In the genomic region with DNA sequence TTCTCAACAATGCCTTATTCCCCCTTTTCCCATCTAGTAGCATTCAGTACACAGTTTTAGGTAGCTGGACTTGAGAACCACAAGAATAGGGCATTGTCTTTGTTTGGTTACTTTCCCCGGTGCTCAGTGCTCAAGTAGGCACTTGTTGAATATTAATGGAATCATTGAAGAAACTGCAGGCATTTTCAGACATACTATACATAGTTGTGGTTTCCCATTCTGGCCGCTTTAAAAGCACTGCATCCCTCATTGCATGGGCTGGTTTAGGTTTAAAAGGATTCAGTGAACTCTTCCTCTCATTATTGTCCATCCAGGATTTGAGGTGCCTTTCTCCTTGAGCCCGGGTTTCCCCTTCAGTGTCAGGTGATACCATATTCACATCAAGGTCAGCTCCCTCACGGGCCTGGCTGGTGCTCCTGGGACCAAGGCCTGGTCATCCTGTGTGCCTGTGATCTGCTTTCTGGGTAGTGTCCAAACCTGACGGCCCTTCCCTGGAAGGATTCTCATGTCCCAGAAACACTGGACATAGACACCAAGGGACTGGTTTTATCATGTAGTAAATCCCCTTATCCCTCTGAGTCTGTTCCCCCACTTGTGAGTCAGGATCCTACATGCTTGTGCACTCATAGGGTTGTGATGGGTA, we compare ENCODE assay signal across 10 cellular contexts. TPM values are rescaled to one million over a fixed set of nuclear protein-coding genes. Genes with fewer than 3 reads are reported as not detected.
DNase-seq lines count a peak whose midpoint lies in the region; ATAC-seq and TF ChIP-seq lines count a peak whose summit lies in the region.
"Had no signal": no experiment of that assay in that cellular context is flagged by ENCODE, and none has a peak within 500 bp of the region (broad histone marks: within the 10 kb centered on the region; RNA-seq: fewer than 3 reads in every experiment).

No MANE protein-coding gene starts in this region.

- H3K4me1 ChIP-seq in heart left ventricle = peaks cover 4 to 75% (median 66%) of the 10 kb centered on the region in 12 donors

- ATAC-seq in SK-N-SH treated with all-trans-retinoic acid at 6 μM for 48 hours (peak; percentile 98), heart left ventricle (peak in 3 of 4 donors; percentile 13 to 47 (median 28)), sciatic nerve (peak; percentile 25), HG03108 (IDR thresholded peaks at IDR 0.05; ENCODE audit: unreplicated experiment) (no peak)
- ATAC-seq: Panc1 had no signal

- TF ChIP-seq POLR2A in heart left ventricle (IDR thresholded peaks at IDR 0.05) = no peak

- intact Hi-C loops in heart left ventricle (cut with DNase I) = loop anchor here in 7 of 10 donors (5.0 to 10.0 kb wide), 4 partner anchors 33 to 533 kb away; partner anchors contain the start of gene CKAP4 (in 1 of the 7)
- intact Hi-C loops in sciatic nerve (cut with DNase I) = no loop called here

- peaks cover 0 to 57% (median 26%) of the 10 kb centered on the region in 9 donors for H3K36me3 ChIP-seq in heart left ventricle

- WGBS in heart left ventricle, 4 donors = 44 to 53% (median 45%) methylated on average over 5 of the region's 5 CpGs

- H3K27ac ChIP-seq in heart left ventricle = peak overlapping the region in 10 of 12 donors; percentile 30 to 100 (median 52)

- DNase-seq in DMS79 treated with DMSO at 0.1 percent for 48 hours (lab: John Stamatoyannopoulos, UW) (peak; percentile 66), heart left ventricle (peak in 2 of 5 donors; percentile 35 to 39), sciatic nerve (ENCODE audit: low spot score) (no peak), NCI-H345 (lab: John Stamatoyannopoulos, UW) (no peak), hypothalamus (lab: John Stamatoyannopoulos, UW) (no peak), DMS 273 treated with DMSO at 0.1 percent for 48 hours (lab: John Stamatoyannopoulos, UW) (no peak)

- H3K4me3 ChIP-seq in heart left ventricle = no peak overlapping the region
- H3K4me3 ChIP-seq: cardiac muscle cell had no signal

- no peak for TF ChIP-seq CTCF in heart left ventricle (IDR thresholded peaks at IDR 0.05)

- H3K27me3 ChIP-seq in heart left ventricle = no peaks in the 10 kb centered on the region
- H3K27me3 ChIP-seq: cardiac muscle cell had no signal

- no peaks in the 10 kb centered on the region for H3K9me3 ChIP-seq in heart left ventricle

TF ChIP-seq in SK-N-SH treated with all-trans-retinoic acid at 6 μM for 48 hours, 23 proteins besides CTCF, POLR2A, EP300 and RAD21:
- TF ChIP-seq, protein P1, sequence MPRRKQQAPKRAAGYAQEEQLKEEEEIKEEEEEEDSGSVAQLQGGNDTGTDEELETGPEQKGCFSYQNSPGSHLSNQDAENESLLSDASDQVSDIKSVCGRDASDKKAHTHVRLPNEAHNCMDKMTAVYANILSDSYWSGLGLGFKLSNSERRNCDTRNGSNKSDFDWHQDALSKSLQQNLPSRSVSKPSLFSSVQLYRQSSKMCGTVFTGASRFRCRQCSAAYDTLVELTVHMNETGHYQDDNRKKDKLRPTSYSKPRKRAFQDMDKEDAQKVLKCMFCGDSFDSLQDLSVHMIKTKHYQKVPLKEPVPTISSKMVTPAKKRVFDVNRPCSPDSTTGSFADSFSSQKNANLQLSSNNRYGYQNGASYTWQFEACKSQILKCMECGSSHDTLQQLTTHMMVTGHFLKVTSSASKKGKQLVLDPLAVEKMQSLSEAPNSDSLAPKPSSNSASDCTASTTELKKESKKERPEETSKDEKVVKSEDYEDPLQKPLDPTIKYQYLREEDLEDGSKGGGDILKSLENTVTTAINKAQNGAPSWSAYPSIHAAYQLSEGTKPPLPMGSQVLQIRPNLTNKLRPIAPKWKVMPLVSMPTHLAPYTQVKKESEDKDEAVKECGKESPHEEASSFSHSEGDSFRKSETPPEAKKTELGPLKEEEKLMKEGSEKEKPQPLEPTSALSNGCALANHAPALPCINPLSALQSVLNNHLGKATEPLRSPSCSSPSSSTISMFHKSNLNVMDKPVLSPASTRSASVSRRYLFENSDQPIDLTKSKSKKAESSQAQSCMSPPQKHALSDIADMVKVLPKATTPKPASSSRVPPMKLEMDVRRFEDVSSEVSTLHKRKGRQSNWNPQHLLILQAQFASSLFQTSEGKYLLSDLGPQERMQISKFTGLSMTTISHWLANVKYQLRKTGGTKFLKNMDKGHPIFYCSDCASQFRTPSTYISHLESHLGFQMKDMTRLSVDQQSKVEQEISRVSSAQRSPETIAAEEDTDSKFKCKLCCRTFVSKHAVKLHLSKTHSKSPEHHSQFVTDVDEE (CRISPR knock-in tag; IDR thresholded peaks at IDR 0.05) = no peak
- no peak for TF ChIP-seq TOX (CRISPR knock-in tag; IDR thresholded peaks at IDR 0.05; ENCODE audit: borderline replicate concordance)
- no peak for TF ChIP-seq ZNF8 (CRISPR knock-in tag; IDR thresholded peaks at IDR 0.05)
- TF ChIP-seq ZNF70 (CRISPR knock-in tag; IDR thresholded peaks at IDR 0.05) = no peak
- TF ChIP-seq ARNTL (CRISPR knock-in tag; IDR thresholded peaks at IDR 0.05; ENCODE audit: borderline replicate concordance, low read depth) = no peak
- TF ChIP-seq, protein P2, sequence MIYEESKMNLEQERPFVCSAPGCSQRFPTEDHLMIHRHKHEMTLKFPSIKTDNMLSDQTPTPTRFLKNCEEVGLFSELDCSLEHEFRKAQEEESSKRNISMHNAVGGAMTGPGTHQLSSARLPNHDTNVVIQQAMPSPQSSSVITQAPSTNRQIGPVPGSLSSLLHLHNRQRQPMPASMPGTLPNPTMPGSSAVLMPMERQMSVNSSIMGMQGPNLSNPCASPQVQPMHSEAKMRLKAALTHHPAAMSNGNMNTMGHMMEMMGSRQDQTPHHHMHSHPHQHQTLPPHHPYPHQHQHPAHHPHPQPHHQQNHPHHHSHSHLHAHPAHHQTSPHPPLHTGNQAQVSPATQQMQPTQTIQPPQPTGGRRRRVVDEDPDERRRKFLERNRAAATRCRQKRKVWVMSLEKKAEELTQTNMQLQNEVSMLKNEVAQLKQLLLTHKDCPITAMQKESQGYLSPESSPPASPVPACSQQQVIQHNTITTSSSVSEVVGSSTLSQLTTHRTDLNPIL (CRISPR knock-in tag; IDR thresholded peaks at IDR 0.05; ENCODE audit: low read depth) = no peak
- no peak for TF ChIP-seq RARB (CRISPR knock-in tag; IDR thresholded peaks at IDR 0.05)
- no peak for TF ChIP-seq CSRNP3 (CRISPR knock-in tag; IDR thresholded peaks at IDR 0.05)
- TF ChIP-seq OSR1 (CRISPR knock-in tag; IDR thresholded peaks at IDR 0.05) = no peak
- no peak for TF ChIP-seq PATZ1 (CRISPR knock-in tag; IDR thresholded peaks at IDR 0.05; ENCODE audit: borderline replicate concordance)
- TF ChIP-seq SNAI2 (CRISPR knock-in tag; IDR thresholded peaks at IDR 0.05) = no peak
- TF ChIP-seq BACH2 (CRISPR knock-in tag; IDR thresholded peaks at IDR 0.05; ENCODE audit: borderline replicate concordance) = no peak

RNA-seq across cellular contexts. Expression of gene TCP11L2, which starts 7.3 kb away (rescaled TPM):
- total RNA-seq in heart left ventricle = 100 to 1,000 TPM in 5 of 9 donors, 10 to 100 TPM in 4; 60.8 to 147 (median 113) TPM
- polyA plus RNA-seq in heart left ventricle = 10 to 100 TPM; 15.5 to 17.3 TPM
- total RNA-seq in sciatic nerve = 52.1 TPM

RNA-seq across cellular contexts. Expression of gene POLR3B, which starts 47.8 kb away (rescaled TPM):
- total RNA-seq in heart left ventricle (10 to 100 TPM in 2 of 9 donors, 1 to 10 TPM in 7; 6.4 to 12.3 (median 9.3) TPM), sciatic nerve (6.1 TPM)
- polyA plus RNA-seq in heart left ventricle = 1 to 10 TPM; 2.5 to 8.1 TPM
